8 cellular contexts compared by ENCODE assay signal in genomic region chr9:126500600-126501382, GRCh38.
DNase-seq lines count a peak whose midpoint lies in the region; ATAC-seq and TF ChIP-seq lines count a peak whose summit lies in the region.

No MANE protein-coding gene starts in this region.

- intact Hi-C loops in activated CD4-positive, alpha-beta T cell treated with anti-CD3 and anti-CD28 coated beads, Interleukin-2, amount 10 ng/mL, durations not matched to agents 24 days and 14 days (cut with micrococcal nuclease): no loop called here
- intact Hi-C loops in left colon (cut with DNase I, micrococcal nuclease): loop anchor here (5.0 kb wide), 1 partner anchor 57 kb away; no protein-coding TSS in a partner anchor

- TF ChIP-seq CTCF in GM12875 (IDR thresholded peaks at IDR 0.05; ENCODE audit: borderline replicate concordance, insufficient read depth, low read depth, low read length): peak; percentile 94

- H3K27me3 Mint-ChIP-seq in activated CD4-positive, alpha-beta T cell treated with anti-CD3 and anti-CD28 coated beads, Interleukin-2, amount 10 ng/mL, durations not matched to agents 24 days and 14 days: peaks cover 14% of the 10 kb centered on the region

- DNase-seq in 8988T (peak; percentile 89), NCI-H2196 treated with DMSO at 0.1 percent for 48 hours (lab: John Stamatoyannopoulos, UW; ENCODE audit: unreplicated experiment) (peak; percentile 50), left colon (peak; percentile 48 to 69)
- DNase-seq in activated CD4-positive, alpha-beta T cell treated with anti-CD3 and anti-CD28 coated beads, Interleukin-2, amount 10 ng/mL, durations not matched to agents 24 days and 14 days: peak; percentile 90
- DNase-seq in stimulated activated CD4-positive, alpha-beta T cell treated with anti-CD3 and anti-CD28 coated beads, Interleukin-4, amount 100 ng/mL, for 1 hour: peak; percentile 71

- H3K9me3 Mint-ChIP-seq in activated CD4-positive, alpha-beta T cell treated with anti-CD3 and anti-CD28 coated beads, Interleukin-2, amount 10 ng/mL, durations not matched to agents 24 days and 14 days: no peaks in the 10 kb centered on the region

- no peak overlapping the region for H3K4me3 ChIP-seq in GM12875 (ENCODE audit: low read depth, low read length)

- H3K4me3 Mint-ChIP-seq in activated CD4-positive, alpha-beta T cell treated with anti-CD3 and anti-CD28 coated beads, Interleukin-2, amount 10 ng/mL, durations not matched to agents 24 days and 14 days: no peak overlapping the region

- H3K27ac ChIP-seq in cingulate gyrus (ENCODE audit: low read depth, low read length): peak overlapping the region; percentile 41

- H3K4me1 Mint-ChIP-seq in activated CD4-positive, alpha-beta T cell treated with anti-CD3 and anti-CD28 coated beads, Interleukin-2, amount 10 ng/mL, durations not matched to agents 24 days and 14 days: peaks cover 2% of the 10 kb centered on the region

- H3K36me3 Mint-ChIP-seq in activated CD4-positive, alpha-beta T cell treated with anti-CD3 and anti-CD28 coated beads, Interleukin-2, amount 10 ng/mL, durations not matched to agents 24 days and 14 days (ENCODE audit: low read depth): no peaks in the 10 kb centered on the region

- H3K27ac Mint-ChIP-seq in activated CD4-positive, alpha-beta T cell treated with anti-CD3 and anti-CD28 coated beads, Interleukin-2, amount 10 ng/mL, durations not matched to agents 24 days and 14 days: no peak overlapping the region

- ATAC-seq in left colon (peak; percentile 54), GM21515 (IDR thresholded peaks at IDR 0.05; ENCODE audit: unreplicated experiment) (no peak)
